1 cellular context compared by ENCODE assay signal in the genomic region with DNA sequence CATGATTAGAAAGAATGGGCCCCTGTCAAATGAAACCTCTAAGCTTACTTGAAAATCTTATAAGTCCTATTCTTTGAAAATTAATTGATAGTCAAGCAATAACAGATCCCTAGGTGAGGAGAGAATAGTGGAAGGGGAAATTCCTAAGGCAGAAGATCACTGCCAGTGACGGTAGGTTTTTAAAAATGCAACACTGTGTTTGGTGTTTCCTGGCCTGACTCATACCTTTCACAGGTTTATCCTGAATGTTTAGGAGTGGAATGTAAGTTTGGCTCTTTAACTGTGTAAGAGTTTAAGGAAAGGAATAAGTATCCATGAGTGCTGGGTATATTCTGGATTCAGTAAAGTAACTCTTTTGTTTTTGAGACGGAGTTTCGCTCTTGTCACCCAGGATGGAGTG.
A peak's percentile ranks its signal among the peaks of the same experiment; 100 is the strongest.
TF ChIP-seq lines count a peak whose summit lies in the region.

No MANE protein-coding gene starts in this region.

TF ChIP-seq in K562, 482 proteins besides CTCF, POLR2A, EP300 and RAD21:
- TF ChIP-seq PBX2 (CRISPR knock-in tag; IDR thresholded peaks at IDR 0.05; ENCODE audit: low read depth) (no peak), PBX2 (tag; conservative IDR thresholded peaks at IDR 0.05; ENCODE audit: low read depth) (no peak), ZNF655 (CRISPR knock-in tag; IDR thresholded peaks at IDR 0.05) (no peak), POLR2G (IDR thresholded peaks at IDR 0.05; ENCODE audit: low read depth, low read length) (0 out of 2 replicates have a peak, but pooled peaks have one; percentile 30), ZNF280A (IDR thresholded peaks at IDR 0.05; ENCODE audit: low read depth, partially characterized antibody) (no peak)
- TF ChIP-seq, protein P1, sequence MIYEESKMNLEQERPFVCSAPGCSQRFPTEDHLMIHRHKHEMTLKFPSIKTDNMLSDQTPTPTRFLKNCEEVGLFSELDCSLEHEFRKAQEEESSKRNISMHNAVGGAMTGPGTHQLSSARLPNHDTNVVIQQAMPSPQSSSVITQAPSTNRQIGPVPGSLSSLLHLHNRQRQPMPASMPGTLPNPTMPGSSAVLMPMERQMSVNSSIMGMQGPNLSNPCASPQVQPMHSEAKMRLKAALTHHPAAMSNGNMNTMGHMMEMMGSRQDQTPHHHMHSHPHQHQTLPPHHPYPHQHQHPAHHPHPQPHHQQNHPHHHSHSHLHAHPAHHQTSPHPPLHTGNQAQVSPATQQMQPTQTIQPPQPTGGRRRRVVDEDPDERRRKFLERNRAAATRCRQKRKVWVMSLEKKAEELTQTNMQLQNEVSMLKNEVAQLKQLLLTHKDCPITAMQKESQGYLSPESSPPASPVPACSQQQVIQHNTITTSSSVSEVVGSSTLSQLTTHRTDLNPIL (CRISPR knock-in tag; IDR thresholded peaks at IDR 0.05) = no peak
